Comparison of ENCODE assay signal across 23 cellular contexts in genomic region chr15:69955240-69955894, GRCh38.
"Had no signal": no experiment of that assay in that cellular context is flagged by ENCODE, and none has a peak within 500 bp of the region (broad histone marks: within the 10 kb centered on the region; RNA-seq: fewer than 3 reads in every experiment).

No MANE protein-coding gene starts in this region.

- H3K4me1 ChIP-seq: breast epithelium, esophagus squamous epithelium, gastroesophageal sphincter, heart left ventricle, thyroid gland, upper lobe of right lung had no signal

- H3K36me3 Mint-ChIP-seq: activated naive CD8-positive, alpha-beta T cell treated with anti-CD3 and anti-CD28 coated beads for 36 hours; WTC11 had no signal

- H3K4me3 Mint-ChIP-seq: activated naive CD8-positive, alpha-beta T cell treated with anti-CD3 and anti-CD28 coated beads for 36 hours; activated T-cell treated with anti-CD3 and anti-CD28 coated beads, Interleukin-2, amount 50 U/mL, for 4 hours; central memory CD8-positive, alpha-beta T cell; effector memory CD8-positive, alpha-beta T cell; nephron; stimulated activated naive CD8-positive, alpha-beta T cell treated with anti-CD3 and anti-CD28 coated beads, Interleukin-15, Interleukin-2, amounts not matched to agents 100 ng/mL and 50 ng/mL, for 24 hours; WTC11 had no signal

- H3K4me3 ChIP-seq: breast epithelium, esophagus squamous epithelium, gastroesophageal sphincter, heart left ventricle, thyroid gland, upper lobe of right lung had no signal

- H3K27ac ChIP-seq: breast epithelium, esophagus squamous epithelium, gastroesophageal sphincter, heart left ventricle, thyroid gland, upper lobe of right lung had no signal

- H3K27me3 Mint-ChIP-seq: central memory CD8-positive, alpha-beta T cell had no signal

- H3K4me1 Mint-ChIP-seq: activated naive CD8-positive, alpha-beta T cell treated with anti-CD3 and anti-CD28 coated beads for 36 hours; central memory CD8-positive, alpha-beta T cell; nephron had no signal

- H3K9me3 ChIP-seq: breast epithelium, esophagus squamous epithelium, gastroesophageal sphincter, heart left ventricle, thyroid gland, upper lobe of right lung had no signal

- H3K36me3 ChIP-seq: breast epithelium, esophagus squamous epithelium, gastroesophageal sphincter, heart left ventricle, thyroid gland, upper lobe of right lung had no signal

- H3K27me3 ChIP-seq: breast epithelium, thyroid gland, upper lobe of right lung had no signal

- DNase-seq: activated CD8-positive, alpha-beta memory T cell treated with anti-CD3 and anti-CD28 coated beads for 24 hours; activated CD8-positive, alpha-beta memory T cell treated with anti-CD3 and anti-CD28 coated beads, Interleukin-2, amount 50 U/mL, for 4 hours; activated naive CD4-positive, alpha-beta T cell treated with Interleukin-2 at 50 U/mL for 16 hours; activated naive CD8-positive, alpha-beta T cell treated with anti-CD3 and anti-CD28 coated beads for 36 hours; activated T-cell treated with anti-CD3 and anti-CD28 coated beads, Interleukin-2, amount 50 U/mL, for 4 hours; amniotic stem cell; effector memory CD8-positive, alpha-beta T cell; esophagus squamous epithelium; heart left ventricle; left ventricle myocardium superior; mammary epithelial cell; stimulated activated CD4-positive, alpha-beta T cell treated with anti-CD3 and anti-CD28 coated beads, Interleukin-1b, Interleukin-23, amount 100 ng/mL, for 48 hours; substantia nigra; T-helper 1 cell; T-helper 9 cell; thyroid gland; upper lobe of right lung had no signal

- H3K27ac Mint-ChIP-seq: activated naive CD8-positive, alpha-beta T cell treated with anti-CD3 and anti-CD28 coated beads for 36 hours; effector memory CD8-positive, alpha-beta T cell; nephron; stimulated activated naive CD8-positive, alpha-beta T cell treated with anti-CD3 and anti-CD28 coated beads, Interleukin-15, Interleukin-2, amounts not matched to agents 100 ng/mL and 50 ng/mL, for 24 hours; WTC11 had no signal

- H3K9me3 Mint-ChIP-seq: activated naive CD8-positive, alpha-beta T cell treated with anti-CD3 and anti-CD28 coated beads for 36 hours; activated T-cell treated with anti-CD3 and anti-CD28 coated beads, Interleukin-2, amount 50 U/mL, for 4 hours; central memory CD8-positive, alpha-beta T cell; effector memory CD8-positive, alpha-beta T cell; nephron; stimulated activated naive CD8-positive, alpha-beta T cell treated with anti-CD3 and anti-CD28 coated beads, Interleukin-15, Interleukin-2, amounts not matched to agents 100 ng/mL and 50 ng/mL, for 24 hours had no signal

- ATAC-seq: activated T-cell treated with anti-CD3 and anti-CD28 coated beads, Interleukin-2, amount 50 U/mL, for 4 hours; effector memory CD8-positive, alpha-beta T cell; gastroesophageal sphincter; heart left ventricle; left ventricle myocardium superior; upper lobe of right lung; WTC11 had no signal
